19 cellular contexts compared by ENCODE assay signal in the genomic region with DNA sequence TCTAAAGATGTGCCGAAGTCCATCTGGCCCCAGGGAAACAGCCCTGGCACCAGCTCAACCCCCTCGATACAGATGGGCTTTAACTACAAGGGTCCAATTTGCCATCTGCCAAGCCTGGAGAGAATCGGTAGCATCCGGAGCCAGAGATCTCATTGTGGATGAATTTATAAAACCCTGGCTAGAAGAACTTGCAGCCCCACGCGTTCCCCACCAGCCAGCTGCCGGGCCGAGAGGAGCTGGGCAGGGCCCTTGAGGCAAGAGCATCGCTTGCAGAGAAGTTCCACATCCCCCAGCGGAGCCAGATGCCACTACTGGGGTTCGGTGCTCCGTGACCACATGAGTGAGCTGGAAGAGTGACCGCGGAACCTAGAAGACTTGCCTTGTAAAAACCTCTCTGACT.
"Had no signal": no experiment of that assay in that cellular context is flagged by ENCODE, and none has a peak within 500 bp of the region (broad histone marks: within the 10 kb centered on the region; RNA-seq: fewer than 3 reads in every experiment).

No MANE protein-coding gene starts in this region.

- H3K36me3 ChIP-seq: sigmoid colon, vagina had no signal

- H3K4me1 ChIP-seq: left lung, sigmoid colon had no signal

- H3K27me3 ChIP-seq: left lung, sigmoid colon, testis, vagina had no signal

- H3K4me2 ChIP-seq: smooth muscle cell had no signal

- H3K27ac ChIP-seq: left lung, sigmoid colon, testis, vagina, VCaP had no signal

- H3K4me3 ChIP-seq: left lung, sigmoid colon, smooth muscle cell, testis, vagina had no signal

- H3K9me3 ChIP-seq: sigmoid colon, testis, vagina had no signal

- DNase-seq: activated CD4-positive, alpha-beta T cell treated with anti-CD3 and anti-CD28 coated beads, Interleukin-2, amount 10 ng/mL, durations not matched to agents 24 days and 14 days; activated CD8-positive, alpha-beta memory T cell treated with anti-CD3 and anti-CD28 coated beads, Interleukin-2, amount 10 ng/mL, durations not matched to agents 7 days and 5 days; activated CD8-positive, alpha-beta T cell treated with anti-CD3 and anti-CD28 coated beads for 36 hours; activated gamma-delta T cell treated with Interleukin-2 at 50 U/mL for 16 hours; activated T-cell treated with anti-CD3 and anti-CD28 coated beads for 4 hours; aorta; effector CD8-positive, alpha-beta T cell; foreskin melanocyte; kidney; left lung; naive thymus-derived CD4-positive, alpha-beta T cell; retina; sigmoid colon; stimulated activated CD4-positive, alpha-beta T cell treated with anti-CD3 and anti-CD28 coated beads, Interleukin-15, amount 100 ng/mL, for 24 hours; stimulated activated naive CD4-positive, alpha-beta T cell; testis had no signal
